Comparison of ENCODE assay signal across 6 cellular contexts in the genomic region with DNA sequence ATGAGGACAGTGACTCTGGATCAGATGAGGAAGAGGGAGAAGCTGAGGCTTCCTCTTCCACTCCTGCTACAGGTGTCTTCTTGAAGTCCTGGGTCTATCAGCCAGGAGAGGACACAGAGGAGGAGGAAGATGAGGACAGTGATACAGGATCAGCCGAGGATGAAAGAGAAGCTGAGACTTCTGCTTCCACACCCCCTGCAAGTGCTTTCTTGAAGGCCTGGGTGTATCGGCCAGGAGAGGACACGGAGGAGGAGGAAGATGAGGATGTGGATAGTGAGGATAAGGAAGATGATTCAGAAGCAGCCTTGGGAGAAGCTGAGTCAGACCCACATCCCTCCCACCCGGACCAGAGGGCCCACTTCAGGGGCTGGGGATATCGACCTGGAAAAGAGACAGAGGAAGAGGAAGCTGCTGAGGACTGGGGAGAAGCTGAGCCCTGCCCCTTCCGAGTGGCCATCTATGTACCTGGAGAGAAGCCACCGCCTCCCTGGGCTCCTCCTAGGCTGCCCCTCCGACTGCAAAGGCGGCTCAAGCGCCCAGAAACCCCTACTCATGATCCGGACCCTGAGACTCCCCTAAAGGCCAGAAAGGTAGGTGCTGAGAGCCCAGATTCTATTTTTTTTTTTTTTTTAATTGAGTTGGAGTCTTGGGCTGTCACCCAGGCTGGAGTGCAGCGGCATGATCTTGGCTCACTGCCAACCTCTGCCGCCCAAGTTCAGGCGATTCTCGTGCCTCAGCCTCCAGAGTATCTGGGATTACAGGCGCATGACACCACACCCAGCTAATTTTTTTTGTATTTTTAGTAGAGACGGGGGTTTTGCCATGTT. TPM values are rescaled to one million over a fixed set of nuclear protein-coding genes. Genes with fewer than 3 reads are reported as not detected.
DNase-seq lines count a peak whose midpoint lies in the region; ATAC-seq and TF ChIP-seq lines count a peak whose summit lies in the region.

No MANE protein-coding gene starts in this region.

- intact Hi-C loops in body of pancreas (cut with DNase I), result no loop called here
- intact Hi-C loops in natural killer cell (cut with micrococcal nuclease), result loop anchor here (1.0 to 10.0 kb wide), 3 partner anchors 26 to 240 kb away; partner anchors contain the start of genes DBP and NUCB1

- H3K27ac Mint-ChIP-seq in natural killer cell, result peak overlapping the region; percentile 98 to 100

- H3K27ac ChIP-seq in AG04450 (ENCODE audit: low read depth, low read length) (peak overlapping the region; percentile 100), body of pancreas (peak overlapping the region in 3 of 4 donors; percentile 94 to 96 (median 96))

- H3K36me3 Mint-ChIP-seq in natural killer cell, result peaks cover 20% of the 10 kb centered on the region

- peaks cover 0 to 13% of the 10 kb centered on the region in 2 donors for H3K27me3 Mint-ChIP-seq in natural killer cell (ENCODE audit: low read depth in 2 of 2)

- peaks cover 43 to 50% of the 10 kb centered on the region in 2 donors for H3K4me1 Mint-ChIP-seq in natural killer cell

- DNase-seq in AG04450 (ENCODE audit: low read depth, low spot score) (no peak), HT-29 (ENCODE audit: low spot score) (peak; percentile 61), body of pancreas (peak in 3 of 4 donors; percentile 37 to 43 (median 38)), natural killer cell (peak; percentile 52), GM10266 (ENCODE audit: extremely low spot score) (no peak), SK-N-DZ (ENCODE audit: low spot score) (no peak)

- POLR2A ChIA-PET in AG04450 (lab: Yijun Ruan, JAX), result interaction anchor here (0.7 to 4.9 kb wide), 8 partner anchors 22 to 119 kb away, joined by 3 to 83 read pairs (median 6); partner anchors contain the start of genes FTL, GYS1, NUCB1 and RUVBL2

- no peak for ATAC-seq in body of pancreas
- ATAC-seq in natural killer cell, result peak in 1 of 3 donors; percentile 0

- peaks cover 0 to 3% of the 10 kb centered on the region in 2 donors for H3K9me3 Mint-ChIP-seq in natural killer cell

- H3K4me3 Mint-ChIP-seq in natural killer cell, result peak overlapping the region; percentile 100

- peaks cover 0 to 4% of the 10 kb centered on the region in 2 donors for H3K36me3 ChIP-seq in body of pancreas (replicated peaks in 1 of 2; ENCODE audit: insufficient read depth in 1 of 2, low read depth in 2 of 2)

- peak overlapping the region; percentile 99 for H3K4me3 ChIP-seq in AG04450 (ENCODE audit: low read depth, low read length)
- H3K4me3 ChIP-seq in body of pancreas, result peak overlapping the region in 1 of 2 donors; percentile 25

- H3K27me3 ChIP-seq in AG04450 (ENCODE audit: control insufficient read depth, insufficient read depth, low read length), result no peaks in the 10 kb centered on the region
- H3K27me3 ChIP-seq in body of pancreas, result no peaks in the 10 kb centered on the region

- TF ChIP-seq POLR2A in body of pancreas (IDR thresholded peaks at IDR 0.05), result no peak

- H3K4me1 ChIP-seq in body of pancreas, result peaks cover 36% of the 10 kb centered on the region

- CTCF ChIA-PET in AG04450 (lab: Charles Lee), result interaction anchor here (0.6 to 2.7 kb wide), 4 partner anchors 32 to 119 kb away, joined by 4 to 9 read pairs (median 8); partner anchors contain the start of genes GYS1 and RUVBL2

- WGBS in body of pancreas, 2 donors, result 45 to 53% methylated on average over 16 to 17 of the region's 17 CpGs

- TF ChIP-seq CTCF in AG04450 (IDR thresholded peaks at IDR 0.05; ENCODE audit: low read depth, low read length) (no peak), body of pancreas (IDR thresholded peaks at IDR 0.05) (no peak), natural killer cell (IDR thresholded peaks at IDR 0.05) (no peak), GM10266 (IDR thresholded peaks at IDR 0.05; ENCODE audit: control insufficient read depth, insufficient read depth, low read depth, missing control alignments) (no peak)

- peaks cover 4% of the 10 kb centered on the region; the same call in 1 of the 2 replicates for H3K9me3 ChIP-seq in AG04450 (ENCODE audit: control insufficient read depth, insufficient read depth, low read length)
- no peaks in the 10 kb centered on the region for H3K9me3 ChIP-seq in body of pancreas

RNA-seq across cellular contexts. Expression of gene PPP1R15A, which starts 2.3 kb away (rescaled TPM):
- 36.5 and 37.2 TPM in 2 replicates for polyA plus RNA-seq in AG04450 (2011; rRNA removed)
- polyA minus RNA-seq in AG04450 (2011; rRNA and poly(A)+ RNA removed), result 20.5 and 22.8 TPM in 2 replicates
- total RNA-seq in HT-29 (2014; rRNA removed; shearing (Covaris generic)), result 152 and 165 TPM in 2 replicates
- 10 to 100 TPM; 17.9 to 49.4 TPM for total RNA-seq in body of pancreas
- 1,000 to 10,000 TPM in 2 of 3 donors, 100 to 1,000 TPM in 1; 942 to 1,308 (median 1,174) TPM for total RNA-seq in natural killer cell
- 9.7 and 13.0 TPM in 2 replicates for polyA plus RNA-seq in SK-N-DZ (2014; cell fraction: cytosol; rRNA removed)
- 2.7 and 4.7 TPM in 2 replicates for polyA plus RNA-seq in SK-N-DZ (2014; cell fraction: nucleus; rRNA removed)

RNA-seq across cellular contexts. Expression of gene PLEKHA4, which starts 6.1 kb away (rescaled TPM):
- polyA plus RNA-seq in AG04450 (2011; rRNA removed), result 7.1 and 11.9 TPM in 2 replicates
- 7.3 and 10.1 TPM in 2 replicates for polyA minus RNA-seq in AG04450 (2011; rRNA and poly(A)+ RNA removed)
- 3.9 and 5.4 TPM in 2 replicates for total RNA-seq in HT-29 (2014; rRNA removed; shearing (Covaris generic))
- total RNA-seq in body of pancreas (10 to 100 TPM in 1 of 2 donors, 1 to 10 TPM in 1; 6.5 to 21.1 TPM), natural killer cell (1 to 10 TPM; 2.5 to 6.5 (median 5.2) TPM)
- polyA plus RNA-seq in SK-N-DZ (2014; cell fraction: cytosol; rRNA removed), result 0.99 and 1.4 TPM in 2 replicates
- 5.3 and 7.8 TPM in 2 replicates for polyA plus RNA-seq in SK-N-DZ (2014; cell fraction: nucleus; rRNA removed)

RNA-seq across cellular contexts. Expression of gene TULP2, which starts 24.0 kb away (rescaled TPM):
- polyA plus RNA-seq in AG04450 (2011; rRNA removed), result 0.20 and 0.25 TPM in 2 replicates
- 0.18 and 0.26 TPM in 2 replicates for polyA minus RNA-seq in AG04450 (2011; rRNA and poly(A)+ RNA removed)
- not detected in 2 replicates for total RNA-seq in HT-29 (2014; rRNA removed; shearing (Covaris generic))
- not detected for total RNA-seq in body of pancreas
- not detected for total RNA-seq in natural killer cell
- 0.40 and 0.65 TPM in 2 replicates for polyA plus RNA-seq in SK-N-DZ (2014; cell fraction: cytosol; rRNA removed)
- 0.16 and 1.4 TPM in 2 replicates for polyA plus RNA-seq in SK-N-DZ (2014; cell fraction: nucleus; rRNA removed)

RNA-seq across cellular contexts. Expression of gene NUCB1, which starts 25.6 kb away (rescaled TPM):
- polyA plus RNA-seq in AG04450 (2011; rRNA removed), result 123 and 130 TPM in 2 replicates
- 40.7 and 56.0 TPM in 2 replicates for polyA minus RNA-seq in AG04450 (2011; rRNA and poly(A)+ RNA removed)
- 160 and 185 TPM in 2 replicates for total RNA-seq in HT-29 (2014; rRNA removed; shearing (Covaris generic))
- total RNA-seq in body of pancreas, result 100 to 1,000 TPM; 129 to 170 TPM
- 100 to 1,000 TPM; 163 to 192 (median 171) TPM for total RNA-seq in natural killer cell
- 56.6 and 73.7 TPM in 2 replicates for polyA plus RNA-seq in SK-N-DZ (2014; cell fraction: cytosol; rRNA removed)
- polyA plus RNA-seq in SK-N-DZ (2014; cell fraction: nucleus; rRNA removed), result 36.9 and 39.9 TPM in 2 replicates

RNA-seq across cellular contexts. Expression of gene HSD17B14, which starts 38.2 kb away (rescaled TPM):
- 2.3 and 3.6 TPM in 2 replicates for polyA plus RNA-seq in AG04450 (2011; rRNA removed)
- polyA minus RNA-seq in AG04450 (2011; rRNA and poly(A)+ RNA removed), result 1.1 and 1.7 TPM in 2 replicates
- total RNA-seq in HT-29 (2014; rRNA removed; shearing (Covaris generic)), result not detected in 2 replicates
- total RNA-seq in body of pancreas (1 to 10 TPM; 2.1 to 3.3 TPM), natural killer cell (under 1 TPM in 1 of 3 donors, not detected in 2; 0.75 TPM)
- 2.6 and 4.3 TPM in 2 replicates for polyA plus RNA-seq in SK-N-DZ (2014; cell fraction: cytosol; rRNA removed)
- 9.7 and 10.0 TPM in 2 replicates for polyA plus RNA-seq in SK-N-DZ (2014; cell fraction: nucleus; rRNA removed)

Comparison
In these comparisons a context has a peak if more than half of its experiments do, and no peak if none do; other contexts are left out.
1. DNase-seq: peak in HT-29 (single experiment), body of pancreas (3 of 4) and natural killer cell (single experiment); none in AG04450 (single experiment), GM10266 (single experiment) and SK-N-DZ (single experiment).